In genomic region chr11:46315033-46315738, GRCh38 we compare ENCODE assay signal across 8 cellular contexts. TPM values are rescaled to one million over a fixed set of nuclear protein-coding genes. Genes with fewer than 3 reads are reported as not detected.
DNase-seq lines count a peak whose midpoint lies in the region; ATAC-seq and TF ChIP-seq lines count a peak whose summit lies in the region.

No MANE protein-coding gene starts in this region.

- peaks cover 11 to 17% of the 10 kb centered on the region in 2 donors for H3K27me3 Mint-ChIP-seq in stimulated activated naive B cell treated with anti-CD40 and anti-IgM and Interleukin-4, amounts not matched to agents 10 μg/mL and 1 μg/mL and 100 μg/mL, for 72 hours

- peak; percentile 58 for ATAC-seq in GM19351 (IDR thresholded peaks at IDR 0.05; ENCODE audit: unreplicated experiment)
- ATAC-seq in stimulated activated naive B cell treated with anti-CD40 and anti-IgM and Interleukin-4, amounts not matched to agents 10 μg/mL and 1 μg/mL and 100 μg/mL, for 72 hours (replicated peaks): peak; percentile 69 to 70

- DNase-seq in AG04450 (ENCODE audit: low read depth, low spot score) (no peak), NCI-H748 (lab: John Stamatoyannopoulos, UW; ENCODE audit: unreplicated experiment) (peak; percentile 82), myocyte (ENCODE audit: low read depth) (peak; percentile 77), superior temporal gyrus (ENCODE audit: extremely low spot score) (no peak)
- peak; percentile 86 to 88 for DNase-seq in activated CD4-positive, alpha-beta T cell treated with anti-CD3 and anti-CD28 coated beads, Interleukin-2, amount 50 U/mL, for 48 hours
- peak; percentile 64 for DNase-seq in effector CD4-positive, alpha-beta T cell
- peak; percentile 56 for DNase-seq in stimulated activated naive B cell treated with anti-CD40 and anti-IgM and Interleukin-4, amounts not matched to agents 10 μg/mL and 1 μg/mL and 100 μg/mL, for 72 hours

- POLR2A ChIA-PET in AG04450 (lab: Yijun Ruan, JAX): interaction anchor here (0.5 to 0.8 kb wide), 3 partner anchors 21 to 142 kb away, joined by 4 to 7 read pairs (median 6); no protein-coding TSS in a partner anchor

- no peaks in the 10 kb centered on the region; the same call in 1 of the 2 replicates for H3K9me3 ChIP-seq in AG04450 (ENCODE audit: control insufficient read depth, insufficient read depth, low read length)

- no peak overlapping the region for H3K4me3 ChIP-seq in AG04450 (ENCODE audit: low read depth, low read length)

- H3K27ac ChIP-seq in AG04450 (ENCODE audit: low read depth, low read length): peak overlapping the region; percentile 21

- peaks cover 2 to 10% of the 10 kb centered on the region in 2 donors for H3K9me3 Mint-ChIP-seq in stimulated activated naive B cell treated with anti-CD40 and anti-IgM and Interleukin-4, amounts not matched to agents 10 μg/mL and 1 μg/mL and 100 μg/mL, for 72 hours

- H3K27me3 ChIP-seq in AG04450 (ENCODE audit: control insufficient read depth, insufficient read depth, low read length): no peaks in the 10 kb centered on the region

- CTCF ChIA-PET in AG04450 (lab: Charles Lee): interaction anchor here (0.5 to 4.2 kb wide), 19 partner anchors 8 to 314 kb away, joined by 3 to 93 read pairs (median 4); partner anchors contain the start of genes CREB3L1 and DGKZ

- H3K4me3 Mint-ChIP-seq in stimulated activated naive B cell treated with anti-CD40 and anti-IgM and Interleukin-4, amounts not matched to agents 10 μg/mL and 1 μg/mL and 100 μg/mL, for 72 hours: no peak overlapping the region

- H3K27ac Mint-ChIP-seq in stimulated activated naive B cell treated with anti-CD40 and anti-IgM and Interleukin-4, amounts not matched to agents 10 μg/mL and 1 μg/mL and 100 μg/mL, for 72 hours: no peak overlapping the region

- H3K4me1 Mint-ChIP-seq in stimulated activated naive B cell treated with anti-CD40 and anti-IgM and Interleukin-4, amounts not matched to agents 10 μg/mL and 1 μg/mL and 100 μg/mL, for 72 hours: peaks cover 18 to 24% of the 10 kb centered on the region in 2 donors

- H3K36me3 Mint-ChIP-seq in stimulated activated naive B cell treated with anti-CD40 and anti-IgM and Interleukin-4, amounts not matched to agents 10 μg/mL and 1 μg/mL and 100 μg/mL, for 72 hours: no peaks in the 10 kb centered on the region

- TF ChIP-seq CTCF in AG04450 (IDR thresholded peaks at IDR 0.05; ENCODE audit: low read depth, low read length): peak; percentile 92

RNA-seq across cellular contexts. Expression of gene DGKZ, which starts 32.1 kb away (rescaled TPM):
- polyA plus RNA-seq in AG04450 (2011; rRNA removed): 15.8 and 23.2 TPM in 2 replicates
- polyA minus RNA-seq in AG04450 (2011; rRNA and poly(A)+ RNA removed): 28.1 and 32.6 TPM in 2 replicates
- 103 and 129 TPM in 2 replicates for total RNA-seq in myocyte
- polyA plus RNA-seq in myocyte (2012): 53.9 TPM

RNA-seq across cellular contexts. Expression of gene CREB3L1, which starts 37.7 kb away (rescaled TPM):
- polyA plus RNA-seq in AG04450 (2011; rRNA removed): 24.2 and 33.2 TPM in 2 replicates
- 57.6 and 90.1 TPM in 2 replicates for polyA minus RNA-seq in AG04450 (2011; rRNA and poly(A)+ RNA removed)
- total RNA-seq in myocyte: 19.7 and 23.6 TPM in 2 replicates
- polyA plus RNA-seq in myocyte (2012): 123 TPM

Comparison
In these comparisons a context has a peak if more than half of its experiments do, and no peak if none do; other contexts are left out.
1. DNase-seq: peak in NCI-H748 (single experiment), activated CD4-positive, alpha-beta T cell treated with anti-CD3 and anti-CD28 coated beads, Interleukin-2, amount 50 U/mL, for 48 hours (2 of 2), effector CD4-positive, alpha-beta T cell (single experiment), myocyte (single experiment) and stimulated activated naive B cell treated with anti-CD40 and anti-IgM and Interleukin-4, amounts not matched to agents 10 μg/mL and 1 μg/mL and 100 μg/mL, for 72 hours (single experiment); none in AG04450 (single experiment) and superior temporal gyrus (single experiment).